ENCODE assay signal across 32 cellular contexts in genomic region chr18:48181857-48182430, GRCh38.
"Had no signal": no experiment of that assay in that cellular context is flagged by ENCODE, and none has a peak within 500 bp of the region (broad histone marks: within the 10 kb centered on the region; RNA-seq: fewer than 3 reads in every experiment).

No MANE protein-coding gene starts in this region.

- H3K4me3 Mint-ChIP-seq: activated naive CD4-positive, alpha-beta T cell treated with anti-CD3 and anti-CD28 coated beads for 36 hours; activated naive CD8-positive, alpha-beta T cell treated with anti-CD3 and anti-CD28 coated beads for 36 hours; activated T-helper 1 cell treated with anti-CD3 and anti-CD28 coated beads, Interleukin-12 subunit alpha, Interleukin-12 subunit beta, Interleukin-2, Interleukin-4 antibody, amounts not matched to agents 30 ng/mL and 10 ng/mL and 1 ng/mL, durations not matched to agents 14 hours and 24 hours and 36 hours; natural killer cell treated with Interleukin-12 subunit alpha and Interleukin-12 subunit beta and Interleukin-15 and Interleukin-18, amount 100 ng/mL, for 72 hours; stimulated activated memory B cell treated with anti-CD40 and anti-IgM and Interleukin-4, amounts not matched to agents 10 μg/mL and 1 μg/mL and 100 μg/mL, for 72 hours; stimulated activated naive CD8-positive, alpha-beta T cell treated with anti-CD3 and anti-CD28 coated beads, Interleukin-15, amount 100 ng/mL, for 72 hours had no signal

- H3K9me3 ChIP-seq: adrenal gland, body of pancreas, esophagus squamous epithelium, heart right ventricle, left ventricle myocardium inferior, pancreas, right atrium auricular region, upper lobe of left lung, vagina had no signal

- ATAC-seq: activated CD4-positive, CD25-positive, alpha-beta regulatory T cell treated with anti-CD3 and anti-CD28 coated beads, Interleukin-2, amount 50 U/mL, for 24 hours; body of pancreas; heart right ventricle; natural killer cell treated with Interleukin-12 subunit alpha and Interleukin-12 subunit beta and Interleukin-15 and Interleukin-18, amount 100 ng/mL, for 72 hours; pancreas; stimulated activated memory B cell treated with anti-CD40 and anti-IgM and Interleukin-4, amounts not matched to agents 10 μg/mL and 1 μg/mL and 100 μg/mL, for 72 hours; stimulated activated naive CD8-positive, alpha-beta T cell treated with anti-CD3 and anti-CD28 coated beads, Interleukin-15, amount 100 ng/mL, for 72 hours had no signal

- H3K36me3 Mint-ChIP-seq: activated naive CD8-positive, alpha-beta T cell treated with anti-CD3 and anti-CD28 coated beads for 36 hours; natural killer cell treated with Interleukin-12 subunit alpha and Interleukin-12 subunit beta and Interleukin-15 and Interleukin-18, amount 100 ng/mL, for 72 hours; stimulated activated memory B cell treated with anti-CD40 and anti-IgM and Interleukin-4, amounts not matched to agents 10 μg/mL and 1 μg/mL and 100 μg/mL, for 72 hours had no signal

- H3K36me3 ChIP-seq: adrenal gland, esophagus squamous epithelium, heart right ventricle, left ventricle myocardium inferior, pancreas, right atrium auricular region, upper lobe of left lung, vagina, WERI-Rb-1 had no signal

- H3K4me2 ChIP-seq: smooth muscle cell had no signal

- H3K4me1 Mint-ChIP-seq: activated naive CD8-positive, alpha-beta T cell treated with anti-CD3 and anti-CD28 coated beads for 36 hours; stimulated activated memory B cell treated with anti-CD40 and anti-IgM and Interleukin-4, amounts not matched to agents 10 μg/mL and 1 μg/mL and 100 μg/mL, for 72 hours; stimulated activated naive CD8-positive, alpha-beta T cell treated with anti-CD3 and anti-CD28 coated beads, Interleukin-15, amount 100 ng/mL, for 72 hours had no signal

- H3K9me3 Mint-ChIP-seq: activated naive CD4-positive, alpha-beta T cell treated with anti-CD3 and anti-CD28 coated beads for 36 hours; activated naive CD8-positive, alpha-beta T cell treated with anti-CD3 and anti-CD28 coated beads for 36 hours; activated T-helper 1 cell treated with anti-CD3 and anti-CD28 coated beads, Interleukin-12 subunit alpha, Interleukin-12 subunit beta, Interleukin-2, Interleukin-4 antibody, amounts not matched to agents 30 ng/mL and 10 ng/mL and 1 ng/mL, durations not matched to agents 14 hours and 24 hours and 36 hours; natural killer cell treated with Interleukin-12 subunit alpha and Interleukin-12 subunit beta and Interleukin-15 and Interleukin-18, amount 100 ng/mL, for 72 hours; stimulated activated naive CD8-positive, alpha-beta T cell treated with anti-CD3 and anti-CD28 coated beads, Interleukin-15, amount 100 ng/mL, for 72 hours had no signal

- H3K27ac Mint-ChIP-seq: activated naive CD4-positive, alpha-beta T cell treated with anti-CD3 and anti-CD28 coated beads for 36 hours; activated naive CD8-positive, alpha-beta T cell treated with anti-CD3 and anti-CD28 coated beads for 36 hours; activated T-helper 1 cell treated with anti-CD3 and anti-CD28 coated beads, Interleukin-12 subunit alpha, Interleukin-12 subunit beta, Interleukin-2, Interleukin-4 antibody, amounts not matched to agents 30 ng/mL and 10 ng/mL and 1 ng/mL, durations not matched to agents 14 hours and 24 hours and 36 hours; natural killer cell treated with Interleukin-12 subunit alpha and Interleukin-12 subunit beta and Interleukin-15 and Interleukin-18, amount 100 ng/mL, for 72 hours; stimulated activated memory B cell treated with anti-CD40 and anti-IgM and Interleukin-4, amounts not matched to agents 10 μg/mL and 1 μg/mL and 100 μg/mL, for 72 hours had no signal

- DNase-seq: activated CD4-positive, alpha-beta T cell treated with anti-CD3 and anti-CD28 coated beads for 48 hours; activated CD4-positive, alpha-beta T cell treated with anti-CD3 and anti-CD28 coated beads, Interleukin-2, amount 50 U/mL, for 48 hours; activated CD8-positive, alpha-beta memory T cell treated with anti-CD3 and anti-CD28 coated beads for 24 hours; activated effector memory CD4-positive, alpha-beta T cell treated with anti-CD3 and anti-CD28 coated beads, Interleukin-2, amount 50 U/mL, for 16 hours; activated naive CD4-positive, alpha-beta T cell treated with anti-CD3 and anti-CD28 coated beads for 36 hours; activated naive CD8-positive, alpha-beta T cell treated with anti-CD3 and anti-CD28 coated beads for 36 hours; body of pancreas; dermis blood vessel endothelial cell; effector CD4-positive, alpha-beta T cell; esophagus squamous epithelium; foreskin melanocyte; heart right ventricle; left ventricle myocardium inferior; mesendoderm; pancreas; stimulated activated CD4-positive, alpha-beta T cell treated with anti-CD3 and anti-CD28 coated beads, Interleukin-1b, Interleukin-23, amount 100 ng/mL, for 48 hours; stimulated activated CD4-positive, alpha-beta T cell treated with anti-CD3 and anti-CD28 coated beads, Interleukin-4, amount 100 ng/mL, for 4 hours; stimulated activated CD8-positive, alpha-beta memory T cell treated with anti-CD3 and anti-CD28 coated beads, Interleukin-4, amount 100 ng/mL, for 48 hours; stimulated activated naive CD8-positive, alpha-beta T cell treated with anti-CD3 and anti-CD28 coated beads, Interleukin-15, amount 100 ng/mL, for 72 hours; substantia nigra; upper lobe of left lung; WERI-Rb-1 had no signal

- H3K4me1 ChIP-seq: body of pancreas, pancreas, upper lobe of left lung, vagina had no signal

- H3K4me3 ChIP-seq: adrenal gland, body of pancreas, esophagus squamous epithelium, heart right ventricle, left ventricle myocardium inferior, lung, pancreas, right atrium auricular region, smooth muscle cell, upper lobe of left lung, vagina had no signal

- H3K27ac ChIP-seq: adrenal gland, body of pancreas, epithelial cell of prostate, esophagus squamous epithelium, heart right ventricle, left ventricle myocardium inferior, pancreas, right atrium auricular region, upper lobe of left lung, vagina, WERI-Rb-1 had no signal

- H3K27me3 ChIP-seq: adrenal gland, body of pancreas, esophagus squamous epithelium, heart right ventricle, pancreas, right atrium auricular region, upper lobe of left lung, vagina had no signal
